Comparison of ENCODE assay signal across 2 cellular contexts in the genomic region with DNA sequence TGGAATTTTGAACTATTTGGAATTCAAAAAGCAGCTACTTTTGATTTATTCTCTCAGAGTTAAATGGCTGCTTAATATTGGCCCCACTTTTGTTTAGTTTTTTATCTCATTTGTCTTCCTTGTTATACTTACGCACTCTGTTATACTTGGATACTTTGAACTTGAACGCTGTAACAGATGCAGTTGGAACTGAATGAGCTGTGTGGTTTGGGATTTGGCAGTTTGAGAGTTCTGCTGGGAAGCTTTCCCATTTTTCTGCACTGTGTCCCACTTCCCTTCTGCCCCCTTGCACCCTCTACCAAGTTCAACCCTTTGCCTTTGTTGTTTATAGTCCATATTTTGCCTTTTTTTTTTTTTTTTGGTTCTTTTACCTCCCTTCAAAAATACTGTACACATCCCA.
TF ChIP-seq lines count a peak whose summit lies in the region.

No MANE protein-coding gene starts in this region.

TF ChIP-seq in A549, 52 proteins besides CTCF, POLR2A, EP300 and RAD21 (continued from another document):
- TF ChIP-seq HEYL (CRISPR knock-in tag; IDR thresholded peaks at IDR 0.05) (no peak), PHF8 (IDR thresholded peaks at IDR 0.05; ENCODE audit: borderline replicate concordance, low read depth) (no peak), ZNF302 (CRISPR knock-in tag; IDR thresholded peaks at IDR 0.05) (no peak), SMC3 (IDR thresholded peaks at IDR 0.05) (no peak), CHD4 (IDR thresholded peaks at IDR 0.05; ENCODE audit: borderline replicate concordance) (no peak)

TF ChIP-seq in HEK293T, 16 proteins besides CTCF, POLR2A, EP300 and RAD21 (continued from another document):
- TF ChIP-seq, protein P1, sequence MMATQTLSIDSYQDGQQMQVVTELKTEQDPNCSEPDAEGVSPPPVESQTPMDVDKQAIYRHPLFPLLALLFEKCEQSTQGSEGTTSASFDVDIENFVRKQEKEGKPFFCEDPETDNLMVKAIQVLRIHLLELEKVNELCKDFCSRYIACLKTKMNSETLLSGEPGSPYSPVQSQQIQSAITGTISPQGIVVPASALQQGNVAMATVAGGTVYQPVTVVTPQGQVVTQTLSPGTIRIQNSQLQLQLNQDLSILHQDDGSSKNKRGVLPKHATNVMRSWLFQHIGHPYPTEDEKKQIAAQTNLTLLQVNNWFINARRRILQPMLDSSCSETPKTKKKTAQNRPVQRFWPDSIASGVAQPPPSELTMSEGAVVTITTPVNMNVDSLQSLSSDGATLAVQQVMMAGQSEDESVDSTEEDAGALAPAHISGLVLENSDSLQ (IDR thresholded peaks at IDR 0.05) = no peak
- TF ChIP-seq LEF1 (IDR thresholded peaks at IDR 0.05; ENCODE audit: borderline replicate concordance) = no peak
- TF ChIP-seq CTBP1 (IDR thresholded peaks at IDR 0.05; ENCODE audit: borderline replicate concordance) = no peak
TF ChIP-seq in HEK293T: peak in this region for 0.
